ENCODE assay signal across 18 cellular contexts in the genomic region with DNA sequence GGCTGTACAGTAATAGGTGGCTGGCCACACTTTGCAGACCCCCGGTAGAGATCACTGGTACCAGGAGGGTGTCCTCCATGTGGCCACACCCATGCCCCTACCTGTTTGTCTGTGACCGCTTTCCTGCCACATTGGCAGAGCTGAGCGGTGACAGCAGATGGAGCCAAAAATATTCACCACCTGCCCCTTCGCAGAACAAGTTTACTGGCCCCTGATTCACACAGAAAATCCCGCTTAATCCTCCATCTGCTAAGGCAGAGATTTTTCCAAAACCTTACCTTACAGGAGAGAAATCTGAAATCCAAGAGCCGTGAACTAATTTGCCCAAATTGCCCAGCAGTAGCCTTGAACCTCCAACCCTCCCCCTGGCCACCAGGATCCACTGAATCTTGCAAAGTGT. TPM values are rescaled to one million over a fixed set of nuclear protein-coding genes. Genes with fewer than 3 reads are reported as not detected.
DNase-seq lines count a peak whose midpoint lies in the region; TF ChIP-seq lines count a peak whose summit lies in the region.
"Had no signal": no experiment of that assay in that cellular context is flagged by ENCODE, and none has a peak within 500 bp of the region (broad histone marks: within the 10 kb centered on the region; RNA-seq: fewer than 3 reads in every experiment).

No MANE protein-coding gene starts in this region.

- H3K79me2 ChIP-seq in Karpas-422 (ENCODE audit: low read length), result peaks cover 52% of the 10 kb centered on the region

- no peaks in the 10 kb centered on the region for H3K27me3 ChIP-seq in Karpas-422 (ENCODE audit: low read length)
- no peaks in the 10 kb centered on the region for H3K27me3 ChIP-seq in suprapubic skin
- H3K27me3 ChIP-seq: gastroesophageal sphincter had no signal

- H3K4me2 ChIP-seq in Karpas-422 (ENCODE audit: low read depth, low read length, poor library complexity, severe bottlenecking), result no peak overlapping the region

- DNase-seq in CD14-positive monocyte (ENCODE audit: low spot score) (no peak), Karpas-422 (no peak), mesothelial cell of epicardium (ENCODE audit: low spot score in 2 of 2, unreplicated experiment in 2 of 2) (no peak), RPMI8226 (no peak), 8988T (no peak), suprapubic skin (ENCODE audit: low spot score in 2 of 2) (no peak), Kasumi-1 (lab: John Stamatoyannopoulos, UW) (no peak)
- DNase-seq in activated T-helper 1 cell treated with anti-CD3 and anti-CD28 coated beads, Interleukin-12 subunit alpha, Interleukin-12 subunit beta, Interleukin-2, Interleukin-4 antibody, amounts not matched to agents 30 ng/mL and 10 ng/mL and 1 ng/mL, durations not matched to agents 14 hours and 24 hours and 36 hours (ENCODE audit: low spot score), result no peak
- DNase-seq: AML-193; H7; KBM-7; mesendoderm; NCI-H1105 treated with DMSO at 0.1 percent for 48 hours; NCI-H226; occipital lobe; stimulated activated CD4-positive, alpha-beta T cell treated with anti-CD3 and anti-CD28 coated beads, Interleukin-4, amount 100 ng/mL, for 24 hours had no signal

- TF ChIP-seq EP300 in suprapubic skin (IDR thresholded peaks at IDR 0.05), result no peak

- H3K4me1 Mint-ChIP-seq in CD14-positive monocyte (peaks cover 53% of the 10 kb centered on the region), mesothelial cell of epicardium (peaks cover 15% of the 10 kb centered on the region)
- H3K4me1 Mint-ChIP-seq in activated T-helper 1 cell treated with anti-CD3 and anti-CD28 coated beads, Interleukin-12 subunit alpha, Interleukin-12 subunit beta, Interleukin-2, Interleukin-4 antibody, amounts not matched to agents 30 ng/mL and 10 ng/mL and 1 ng/mL, durations not matched to agents 14 hours and 24 hours and 36 hours (ENCODE audit: low read depth), result peaks cover 45% of the 10 kb centered on the region

- TF ChIP-seq CTCF in CD14-positive monocyte (IDR thresholded peaks at IDR 0.05) (no peak), mesothelial cell of epicardium (IDR thresholded peaks at IDR 0.05; ENCODE audit: unreplicated experiment) (no peak), suprapubic skin (IDR thresholded peaks at IDR 0.05) (no peak)

- H3K27me3 Mint-ChIP-seq in CD14-positive monocyte (ENCODE audit: low read depth in 3 of 3), result peaks cover 0 to 4% (median 0%) of the 10 kb centered on the region in 3 donors
- H3K27me3 Mint-ChIP-seq in activated T-helper 1 cell treated with anti-CD3 and anti-CD28 coated beads, Interleukin-12 subunit alpha, Interleukin-12 subunit beta, Interleukin-2, Interleukin-4 antibody, amounts not matched to agents 30 ng/mL and 10 ng/mL and 1 ng/mL, durations not matched to agents 14 hours and 24 hours and 36 hours (ENCODE audit: insufficient read depth), result no peaks in the 10 kb centered on the region
- H3K27me3 Mint-ChIP-seq in mesothelial cell of epicardium (ENCODE audit: low read depth), result no peaks in the 10 kb centered on the region

- H4K20me1 ChIP-seq in Karpas-422 (ENCODE audit: insufficient read depth, low read depth, low read length), result no peaks in the 10 kb centered on the region

- no peaks in the 10 kb centered on the region for H3K9me2 ChIP-seq in Karpas-422 (replicated peaks; ENCODE audit: insufficient read depth, low read length)

- H3K9me3 ChIP-seq in Karpas-422 (ENCODE audit: low read length), result no peaks in the 10 kb centered on the region
- no peaks in the 10 kb centered on the region for H3K9me3 ChIP-seq in suprapubic skin
- H3K9me3 ChIP-seq: gastroesophageal sphincter had no signal

- H3K9me3 Mint-ChIP-seq in CD14-positive monocyte, result no peaks in the 10 kb centered on the region
- H3K9me3 Mint-ChIP-seq in activated T-helper 1 cell treated with anti-CD3 and anti-CD28 coated beads, Interleukin-12 subunit alpha, Interleukin-12 subunit beta, Interleukin-2, Interleukin-4 antibody, amounts not matched to agents 30 ng/mL and 10 ng/mL and 1 ng/mL, durations not matched to agents 14 hours and 24 hours and 36 hours, result no peaks in the 10 kb centered on the region
- H3K9me3 Mint-ChIP-seq in mesothelial cell of epicardium, result no peaks in the 10 kb centered on the region

- intact Hi-C loops in CD14-positive monocyte (cut with micrococcal nuclease), result no loop called here
- intact Hi-C loops in activated T-helper 1 cell treated with anti-CD3 and anti-CD28 coated beads, Interleukin-12 subunit alpha, Interleukin-12 subunit beta, Interleukin-2, Interleukin-4 antibody, amounts not matched to agents 30 ng/mL and 10 ng/mL and 1 ng/mL, durations not matched to agents 14 hours and 24 hours and 36 hours (cut with micrococcal nuclease), result loop anchor here (5.0 kb wide), 2 partner anchors 55 to 540 kb away; no protein-coding TSS in a partner anchor

- TF ChIP-seq POLR2A in suprapubic skin (IDR thresholded peaks at IDR 0.05), result no peak

- H3K4me3 ChIP-seq in Karpas-422 (ENCODE audit: low read length) (no peak overlapping the region), suprapubic skin (no peak overlapping the region)
- H3K4me3 ChIP-seq: gastroesophageal sphincter had no signal

- H2AFZ ChIP-seq in Karpas-422 (ENCODE audit: low read length), result no peak overlapping the region

- 98% methylated on average over 6 of the region's 6 CpGs for WGBS in suprapubic skin

- no peak overlapping the region for H3K9ac ChIP-seq in Karpas-422 (ENCODE audit: low read length)

- H3K4me3 Mint-ChIP-seq in CD14-positive monocyte (no peak overlapping the region), mesothelial cell of epicardium (no peak overlapping the region)
- no peak overlapping the region for H3K4me3 Mint-ChIP-seq in activated T-helper 1 cell treated with anti-CD3 and anti-CD28 coated beads, Interleukin-12 subunit alpha, Interleukin-12 subunit beta, Interleukin-2, Interleukin-4 antibody, amounts not matched to agents 30 ng/mL and 10 ng/mL and 1 ng/mL, durations not matched to agents 14 hours and 24 hours and 36 hours

- H3K36me3 Mint-ChIP-seq in CD14-positive monocyte (peaks cover 43 to 59% of the 10 kb centered on the region in 2 donors), mesothelial cell of epicardium (peaks cover 6% of the 10 kb centered on the region)
- peaks cover 20% of the 10 kb centered on the region for H3K36me3 Mint-ChIP-seq in activated T-helper 1 cell treated with anti-CD3 and anti-CD28 coated beads, Interleukin-12 subunit alpha, Interleukin-12 subunit beta, Interleukin-2, Interleukin-4 antibody, amounts not matched to agents 30 ng/mL and 10 ng/mL and 1 ng/mL, durations not matched to agents 14 hours and 24 hours and 36 hours (ENCODE audit: low read depth)

- H3K36me3 ChIP-seq in Karpas-422 (ENCODE audit: insufficient read depth, low read length) (no peaks in the 10 kb centered on the region), suprapubic skin (peaks cover 7% of the 10 kb centered on the region)

- H3K27ac ChIP-seq in Karpas-422 (ENCODE audit: low read length) (0 out of 2 replicates have a peak overlapping the region, but pooled peaks have one; percentile 11), suprapubic skin (no peak overlapping the region)
- H3K27ac ChIP-seq: gastroesophageal sphincter, VCaP had no signal

- H3K4me1 ChIP-seq in Karpas-422 (ENCODE audit: low read length) (peaks cover 45% of the 10 kb centered on the region), suprapubic skin (peaks cover 27% of the 10 kb centered on the region)

- peak overlapping the region in 6 of 7 donors; percentile 40 to 100 (median 93) for H3K27ac Mint-ChIP-seq in CD14-positive monocyte
- peak overlapping the region; percentile 81 for H3K27ac Mint-ChIP-seq in activated T-helper 1 cell treated with anti-CD3 and anti-CD28 coated beads, Interleukin-12 subunit alpha, Interleukin-12 subunit beta, Interleukin-2, Interleukin-4 antibody, amounts not matched to agents 30 ng/mL and 10 ng/mL and 1 ng/mL, durations not matched to agents 14 hours and 24 hours and 36 hours
- H3K27ac Mint-ChIP-seq in mesothelial cell of epicardium, result peak overlapping the region; percentile 30

RNA-seq across cellular contexts. Expression of gene MYO9B, which starts 52.1 kb away (rescaled TPM):
- polyA plus RNA-seq in CD14-positive monocyte, result 1 to 10 TPM; 5.9 to 7.5 TPM
- 80.1 and 114 TPM in 2 replicates for total RNA-seq in Karpas-422 (2014; rRNA removed; shearing (Covaris generic); ENCODE audit: low replicate concordance)
- 134 and 137 TPM in 2 replicates for total RNA-seq in activated T-helper 1 cell treated with anti-CD3 and anti-CD28 coated beads, Interleukin-12 subunit alpha, Interleukin-12 subunit beta, Interleukin-2, Interleukin-4 antibody, amounts not matched to agents 30 ng/mL and 10 ng/mL and 1 ng/mL, durations not matched to agents 14 hours and 24 hours and 36 hours
- total RNA-seq in mesothelial cell of epicardium, result 86.0 to 90.8 TPM (median 87.7 TPM) in 3 replicates
- total RNA-seq in suprapubic skin, result 10 to 100 TPM; 43.6 to 99.9 (median 69.5) TPM

RNA-seq across cellular contexts. Expression of gene HAUS8, which starts 52.4 kb away (rescaled TPM):
- polyA plus RNA-seq in CD14-positive monocyte, result 1 to 10 TPM; 2.5 to 4.4 TPM
- total RNA-seq in Karpas-422 (2014; rRNA removed; shearing (Covaris generic); ENCODE audit: low replicate concordance), result 17.6 and 20.4 TPM in 2 replicates
- 32.8 and 34.9 TPM in 2 replicates for total RNA-seq in activated T-helper 1 cell treated with anti-CD3 and anti-CD28 coated beads, Interleukin-12 subunit alpha, Interleukin-12 subunit beta, Interleukin-2, Interleukin-4 antibody, amounts not matched to agents 30 ng/mL and 10 ng/mL and 1 ng/mL, durations not matched to agents 14 hours and 24 hours and 36 hours
- total RNA-seq in mesothelial cell of epicardium (11.9 to 14.7 TPM (median 13.3 TPM) in 3 replicates), suprapubic skin (1 to 10 TPM; 2.4 to 4.1 (median 3.0) TPM)

Comparison
In these comparisons a context has a peak if more than half of its experiments do, and no peak if none do; other contexts are left out.
1. H3K27ac Mint-ChIP-seq: peak in every context shown above with its lines; median percentile 93 in CD14-positive monocyte; 81 in activated T-helper 1 cell treated with anti-CD3 and anti-CD28 coated beads, Interleukin-12 subunit alpha, Interleukin-12 subunit beta, Interleukin-2, Interleukin-4 antibody, amounts not matched to agents 30 ng/mL and 10 ng/mL and 1 ng/mL, durations not matched to agents 14 hours and 24 hours and 36 hours; 30 in mesothelial cell of epicardium.